In the genomic region with DNA sequence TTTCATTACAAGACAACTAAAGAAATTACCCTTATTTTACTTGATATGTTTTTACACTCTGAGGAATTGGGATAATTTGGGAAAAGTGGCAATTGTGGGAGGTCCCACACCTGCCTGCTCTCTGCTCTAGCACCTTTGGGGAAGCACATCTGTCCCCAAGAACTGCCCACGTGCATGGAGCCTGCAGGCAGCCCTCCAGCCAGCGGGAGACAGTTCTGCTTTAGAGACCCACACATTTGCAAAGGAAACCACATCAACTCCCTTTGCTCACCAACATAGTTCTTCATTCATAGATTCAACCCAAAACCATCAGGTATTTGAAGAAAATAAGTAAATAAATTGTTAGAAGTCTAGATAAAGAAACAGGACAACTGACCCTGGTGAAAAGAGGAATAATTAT, we compare ENCODE assay signal across 11 cellular contexts.
DNase-seq lines count a peak whose midpoint lies in the region; ATAC-seq and TF ChIP-seq lines count a peak whose summit lies in the region.
"Had no signal": no experiment of that assay in that cellular context is flagged by ENCODE, and none has a peak within 500 bp of the region (broad histone marks: within the 10 kb centered on the region; RNA-seq: fewer than 3 reads in every experiment).

No MANE protein-coding gene starts in this region.

- no peak overlapping the region for H3K27ac Mint-ChIP-seq in naive B cell

- H3K36me3 ChIP-seq in heart left ventricle, result no peaks in the 10 kb centered on the region
- no peaks in the 10 kb centered on the region for H3K36me3 ChIP-seq in body of pancreas (replicated peaks in 1 of 2; ENCODE audit: insufficient read depth in 1 of 2, low read depth in 2 of 2)
- H3K36me3 ChIP-seq: thyroid gland had no signal

- H3K4me1 Mint-ChIP-seq in naive B cell, result peaks cover 18 to 32% (median 29%) of the 10 kb centered on the region in 3 donors

- no peak for TF ChIP-seq CTCF in heart left ventricle (IDR thresholded peaks at IDR 0.05)
- TF ChIP-seq CTCF in body of pancreas (IDR thresholded peaks at IDR 0.05), result no peak

- peaks cover 0 to 18% (median 5%) of the 10 kb centered on the region in 12 donors for H3K4me1 ChIP-seq in heart left ventricle
- peaks cover 7% of the 10 kb centered on the region for H3K4me1 ChIP-seq in body of pancreas
- H3K4me1 ChIP-seq: thyroid gland had no signal

- 69 to 97% (median 73%) methylated on average over 2 of the region's 2 CpGs for WGBS in heart left ventricle, 4 donors
- WGBS in body of pancreas, 2 donors, result 62 to 83% methylated on average over 2 of the region's 2 CpGs

- H3K27me3 Mint-ChIP-seq in naive B cell, result peaks cover 64 to 81% (median 79%) of the 10 kb centered on the region in 3 donors

- H3K4me3 Mint-ChIP-seq in naive B cell, result no peak overlapping the region

- no peaks in the 10 kb centered on the region for H3K27me3 ChIP-seq in heart left ventricle
- no peaks in the 10 kb centered on the region for H3K27me3 ChIP-seq in body of pancreas
- H3K27me3 ChIP-seq: thyroid gland had no signal

- H3K9me3 Mint-ChIP-seq in naive B cell, result no peaks in the 10 kb centered on the region

- no peak for TF ChIP-seq POLR2A in heart left ventricle (IDR thresholded peaks at IDR 0.05)
- TF ChIP-seq POLR2A in body of pancreas (IDR thresholded peaks at IDR 0.05), result no peak

- H3K9me3 ChIP-seq in heart left ventricle (no peaks in the 10 kb centered on the region), body of pancreas (no peaks in the 10 kb centered on the region)
- H3K9me3 ChIP-seq: thyroid gland had no signal

- ATAC-seq in GM18867 (IDR thresholded peaks at IDR 0.05; ENCODE audit: unreplicated experiment) (peak; percentile 81), GM21786 (IDR thresholded peaks at IDR 0.05; ENCODE audit: unreplicated experiment) (peak; percentile 51), naive B cell (ENCODE audit: low read depth in 2 of 2) (peak; percentile 49 to 74), HG03280 (IDR thresholded peaks at IDR 0.05; ENCODE audit: unreplicated experiment) (no peak), heart left ventricle (no peak), body of pancreas (no peak)

- no peaks in the 10 kb centered on the region for H3K36me3 Mint-ChIP-seq in naive B cell

- in situ Hi-C loops in KBM-7 (cut with MboI; ENCODE audit: low pct_unique_long_range_greater_than_20kb, low sequenced_read_pairs), result no loop called here

- H3K4me3 ChIP-seq in heart left ventricle, result no peak overlapping the region
- no peak overlapping the region for H3K4me3 ChIP-seq in body of pancreas
- H3K4me3 ChIP-seq: thyroid gland had no signal

- no peak overlapping the region for H3K27ac ChIP-seq in heart left ventricle
- H3K27ac ChIP-seq in body of pancreas, result no peak overlapping the region
- H3K27ac ChIP-seq: thyroid gland had no signal

- intact Hi-C loops in heart left ventricle (cut with DNase I) (no loop called here), body of pancreas (cut with DNase I) (no loop called here)

- DNase-seq in KBM-7 (peak; percentile 60), naive B cell (peak; percentile 25), heart left ventricle (no peak), body of pancreas (no peak), NCI-H446 treated with DMSO at 0.1 percent for 48 hours (lab: John Stamatoyannopoulos, UW) (no peak)
- DNase-seq: amniotic stem cell, NCI-H748 treated with DMSO at 0.1 percent for 48 hours, thyroid gland had no signal

Comparison
In these comparisons a context has a peak if more than half of its experiments do, and no peak if none do; other contexts are left out.
1. ATAC-seq: peak in GM18867 (single experiment), GM21786 (single experiment) and naive B cell (2 of 2); none in HG03280 (single experiment), heart left ventricle (0 of 4) and body of pancreas (single experiment).
2. DNase-seq: peak in KBM-7 (single experiment) and naive B cell (single experiment); none in heart left ventricle (0 of 5), body of pancreas (0 of 4) and NCI-H446 treated with DMSO at 0.1 percent for 48 hours (single experiment).